ENCODE assay signal across 8 cellular contexts in genomic region chr3:58009749-58010535, GRCh38. TPM values are rescaled to one million over a fixed set of nuclear protein-coding genes. Genes with fewer than 3 reads are reported as not detected.
A peak's percentile ranks its signal among the peaks of the same experiment; 100 is the strongest.
DNase-seq lines count a peak whose midpoint lies in the region; ATAC-seq and TF ChIP-seq lines count a peak whose summit lies in the region.

No MANE protein-coding gene starts in this region.

- H3K27ac Mint-ChIP-seq in activated naive CD4-positive, alpha-beta T cell treated with anti-CD3 and anti-CD28 coated beads for 36 hours, result peak overlapping the region; percentile 21
- no peak overlapping the region for H3K27ac Mint-ChIP-seq in activated naive CD8-positive, alpha-beta T cell treated with anti-CD3 and anti-CD28 coated beads, Interleukin-2, amount 50 U/mL, for 24 hours

- H3K4me3 Mint-ChIP-seq in activated naive CD4-positive, alpha-beta T cell treated with anti-CD3 and anti-CD28 coated beads for 36 hours, result peak overlapping the region; percentile 92
- peak overlapping the region; percentile 91 for H3K4me3 Mint-ChIP-seq in activated naive CD8-positive, alpha-beta T cell treated with anti-CD3 and anti-CD28 coated beads, Interleukin-2, amount 50 U/mL, for 24 hours

- H3K27me3 ChIP-seq in transverse colon, result no peaks in the 10 kb centered on the region

- peak overlapping the region; percentile 74 to 88 (median 83) for H3K4me3 ChIP-seq in transverse colon

- no peak for TF ChIP-seq CTCF in transverse colon (IDR thresholded peaks at IDR 0.05)

- no peaks in the 10 kb centered on the region for H3K36me3 ChIP-seq in transverse colon

- no peaks in the 10 kb centered on the region for H3K9me3 ChIP-seq in transverse colon

- intact Hi-C loops in activated naive CD4-positive, alpha-beta T cell treated with anti-CD3 and anti-CD28 coated beads for 36 hours (cut with micrococcal nuclease), result loop anchor here (1.0 to 5.0 kb wide), 7 partner anchors 9 to 522 kb away; no protein-coding TSS in a partner anchor
- intact Hi-C loops in transverse colon (cut with DNase I; ENCODE audit: low total_unique reads), result loop anchor here (5.0 to 10.0 kb wide), 2 partner anchors 55 to 157 kb away; no protein-coding TSS in a partner anchor

- peaks cover 17 to 54% (median 48%) of the 10 kb centered on the region in 4 donors for H3K4me1 ChIP-seq in transverse colon

- peak; percentile 38 for DNase-seq in activated naive CD4-positive, alpha-beta T cell treated with anti-CD3 and anti-CD28 coated beads for 36 hours
- no peak for DNase-seq in activated naive CD4-positive, alpha-beta T cell (lab: John Stamatoyannopoulos, UW)
- no peak for DNase-seq in activated naive CD8-positive, alpha-beta T cell treated with anti-CD3 and anti-CD28 coated beads, Interleukin-2, amount 50 U/mL, for 24 hours
- DNase-seq in left lobe of liver (ENCODE audit: low spot score) (peak; percentile 54), transverse colon (peak; percentile 88), NCI-H226 (no peak)

- peaks cover 40% of the 10 kb centered on the region for H3K4me1 Mint-ChIP-seq in activated naive CD4-positive, alpha-beta T cell treated with anti-CD3 and anti-CD28 coated beads for 36 hours (ENCODE audit: low read depth)
- H3K4me1 Mint-ChIP-seq in activated naive CD8-positive, alpha-beta T cell treated with anti-CD3 and anti-CD28 coated beads, Interleukin-2, amount 50 U/mL, for 24 hours, result peaks cover 38% of the 10 kb centered on the region

- CTCF ChIA-PET in activated naive CD4-positive, alpha-beta T cell treated with anti-CD3 and anti-CD28 coated beads for 36 hours (lab: Charles Lee), result interaction anchor here (1.2 to 4.1 kb wide), 5 partner anchors 9 to 168 kb away, joined by 3 to 50 read pairs (median 15); no protein-coding TSS in a partner anchor

- ATAC-seq in activated naive CD8-positive, alpha-beta T cell treated with anti-CD3 and anti-CD28 coated beads, Interleukin-2, amount 50 U/mL, for 24 hours, result no peak
- ATAC-seq in left lobe of liver (peak; percentile 17), GM21529 (IDR thresholded peaks at IDR 0.05; ENCODE audit: unreplicated experiment) (no peak), GM18909 (IDR thresholded peaks at IDR 0.05; ENCODE audit: poor library complexity, unreplicated experiment) (no peak)

- in situ Hi-C loops in transverse colon (cut with MboI; ENCODE audit: low pct_ligation_motif_present in 1 of 4, low pct_unique_long_range_greater_than_20kb in 1 of 4, low sequenced_read_pairs in 3 of 4), result loop anchor here in 1 of 4 donors (10.0 kb wide), 1 partner anchor 145 kb away; no protein-coding TSS in a partner anchor

- peak; percentile 36 for TF ChIP-seq POLR2A in transverse colon (IDR thresholded peaks at IDR 0.05)

- no peaks in the 10 kb centered on the region for H3K36me3 Mint-ChIP-seq in activated naive CD4-positive, alpha-beta T cell treated with anti-CD3 and anti-CD28 coated beads for 36 hours (ENCODE audit: low read depth)
- no peaks in the 10 kb centered on the region for H3K36me3 Mint-ChIP-seq in activated naive CD8-positive, alpha-beta T cell treated with anti-CD3 and anti-CD28 coated beads, Interleukin-2, amount 50 U/mL, for 24 hours (ENCODE audit: low read depth)

- no peaks in the 10 kb centered on the region for H3K27me3 Mint-ChIP-seq in activated naive CD4-positive, alpha-beta T cell treated with anti-CD3 and anti-CD28 coated beads for 36 hours (ENCODE audit: low read depth)
- no peaks in the 10 kb centered on the region for H3K27me3 Mint-ChIP-seq in activated naive CD8-positive, alpha-beta T cell treated with anti-CD3 and anti-CD28 coated beads, Interleukin-2, amount 50 U/mL, for 24 hours

- H3K9me3 Mint-ChIP-seq in activated naive CD4-positive, alpha-beta T cell treated with anti-CD3 and anti-CD28 coated beads for 36 hours, result no peaks in the 10 kb centered on the region
- H3K9me3 Mint-ChIP-seq in activated naive CD8-positive, alpha-beta T cell treated with anti-CD3 and anti-CD28 coated beads, Interleukin-2, amount 50 U/mL, for 24 hours, result no peaks in the 10 kb centered on the region

- peak; percentile 13 for TF ChIP-seq EP300 in transverse colon (IDR thresholded peaks at IDR 0.05; ENCODE audit: low read depth)

- H3K27ac ChIP-seq in transverse colon, result peak overlapping the region; percentile 89 to 95 (median 90)

- 34 to 55% methylated on average over 3 to 6 of the region's 6 CpGs for WGBS in transverse colon (ENCODE audit: low coverage in 1 of 2), 2 donors

RNA-seq across cellular contexts. Expression of gene FLNB, which starts 1.7 kb away (rescaled TPM):
- total RNA-seq in activated naive CD4-positive, alpha-beta T cell treated with anti-CD3 and anti-CD28 coated beads for 36 hours, result 10 to 100 TPM; 47.7 to 48.0 TPM
- total RNA-seq in left lobe of liver (52.8 TPM), transverse colon (100 to 1,000 TPM; 282 to 707 (median 563) TPM)

Comparison
In these comparisons a context has a peak if more than half of its experiments do, and no peak if none do; other contexts are left out.
1. DNase-seq: peak in activated naive CD4-positive, alpha-beta T cell treated with anti-CD3 and anti-CD28 coated beads for 36 hours (single experiment), left lobe of liver (single experiment) and transverse colon (single experiment); none in activated naive CD4-positive, alpha-beta T cell (0 of 4), activated naive CD8-positive, alpha-beta T cell treated with anti-CD3 and anti-CD28 coated beads, Interleukin-2, amount 50 U/mL, for 24 hours (single experiment) and NCI-H226 (single experiment).